In genomic region chr9:132160802-132161742, GRCh38 we compare ENCODE assay signal across 8 cellular contexts. TPM values are rescaled to one million over a fixed set of nuclear protein-coding genes. Genes with fewer than 3 reads are reported as not detected.
DNase-seq lines count a peak whose midpoint lies in the region; ATAC-seq and TF ChIP-seq lines count a peak whose summit lies in the region.

No MANE protein-coding gene starts in this region.

- H3K27me3 ChIP-seq in CD4-positive, CD25-positive, alpha-beta regulatory T cell (ENCODE audit: control insufficient read depth, insufficient read depth, low read length), result peaks cover 2% of the 10 kb centered on the region

- H3K9me3 ChIP-seq in CD4-positive, CD25-positive, alpha-beta regulatory T cell (ENCODE audit: control insufficient read depth in 2 of 2, low read length in 2 of 2), result no peaks in the 10 kb centered on the region

- peak overlapping the region in 2 of 3 donors; percentile 48 to 92 for H3K27ac Mint-ChIP-seq in CD4-positive, CD25-positive, alpha-beta regulatory T cell
- H3K27ac Mint-ChIP-seq in memory B cell, result peak overlapping the region; percentile 56

- peaks cover 0 to 18% (median 7%) of the 10 kb centered on the region in 4 donors for H3K4me1 Mint-ChIP-seq in CD4-positive, CD25-positive, alpha-beta regulatory T cell
- H3K4me1 Mint-ChIP-seq in memory B cell, result peaks cover 7% of the 10 kb centered on the region

- peaks cover 49% of the 10 kb centered on the region for H3K27me3 Mint-ChIP-seq in CD4-positive, CD25-positive, alpha-beta regulatory T cell
- H3K27me3 Mint-ChIP-seq in memory B cell, result peaks cover 18% of the 10 kb centered on the region

- peaks cover 25% of the 10 kb centered on the region for H3K4me1 ChIP-seq in CD4-positive, CD25-positive, alpha-beta regulatory T cell (ENCODE audit: control insufficient read depth, insufficient read depth, low read length, poor library complexity, severe bottlenecking)

- peak; percentile 33 to 84 (median 60) for DNase-seq in CD4-positive, CD25-positive, alpha-beta regulatory T cell
- DNase-seq in Jurkat, Clone E6-1 (ENCODE audit: low read depth, low spot score), result peak; percentile 88
- DNase-seq in cardiac fibroblast (ENCODE audit: low read depth in 2 of 2) (peak; percentile 72 to 77), memory B cell (ENCODE audit: low spot score in 2 of 2) (peak; percentile 40 to 41)
- DNase-seq in stimulated activated CD8-positive, alpha-beta memory T cell treated with anti-CD3 and anti-CD28 coated beads, Interleukin-2, amount 100 ng/mL, for 1 hour (ENCODE audit: low read depth in 2 of 2), result peak; percentile 16 to 31

- no peaks in the 10 kb centered on the region for H3K36me3 ChIP-seq in CD4-positive, CD25-positive, alpha-beta regulatory T cell (ENCODE audit: control insufficient read depth, insufficient read depth, low read length)

- TF ChIP-seq CTCF in VCaP (conservative IDR thresholded peaks at IDR 0.05) (no peak), cardiac fibroblast (IDR thresholded peaks at IDR 0.05; ENCODE audit: low read depth, low read length) (no peak)

- peak; percentile 66 to 77 for ATAC-seq in CD4-positive, CD25-positive, alpha-beta regulatory T cell (ENCODE audit: low read depth in 2 of 2)
- ATAC-seq in memory B cell (ENCODE audit: low read depth), result peak; percentile 83
- ATAC-seq in GM19023 (IDR thresholded peaks at IDR 0.05; ENCODE audit: unreplicated experiment), result no peak
- ATAC-seq in HG03095 (IDR thresholded peaks at IDR 0.05; ENCODE audit: unreplicated experiment), result no peak

- peak overlapping the region; percentile 55 for H3K4me3 ChIP-seq in CD4-positive, CD25-positive, alpha-beta regulatory T cell (ENCODE audit: low read depth, low read length)
- H3K4me3 ChIP-seq in Jurkat, Clone E6-1 (ENCODE audit: low read length), result peak overlapping the region; percentile 68
- H3K4me3 ChIP-seq in cardiac fibroblast (replicated peaks in 1 of 2; ENCODE audit: low read depth in 2 of 2, low read length in 2 of 2), result peak overlapping the region; percentile 52 to 59

- no peak overlapping the region for H3K27ac ChIP-seq in CD4-positive, CD25-positive, alpha-beta regulatory T cell (ENCODE audit: insufficient read depth, low read length, poor library complexity, severe bottlenecking)
- H3K27ac ChIP-seq in VCaP, result peak overlapping the region; percentile 61; the same call in 1 of the 2 replicates

- peaks cover 0 to 4% (median 0%) of the 10 kb centered on the region in 7 donors for H3K9me3 Mint-ChIP-seq in CD4-positive, CD25-positive, alpha-beta regulatory T cell
- H3K9me3 Mint-ChIP-seq in memory B cell, result no peaks in the 10 kb centered on the region

- no peaks in the 10 kb centered on the region for H3K36me3 Mint-ChIP-seq in CD4-positive, CD25-positive, alpha-beta regulatory T cell
- H3K36me3 Mint-ChIP-seq in memory B cell, result peaks cover 2% of the 10 kb centered on the region

- peak overlapping the region; percentile 95 to 100 (median 98) for H3K4me3 Mint-ChIP-seq in CD4-positive, CD25-positive, alpha-beta regulatory T cell
- peak overlapping the region; percentile 95 for H3K4me3 Mint-ChIP-seq in memory B cell

RNA-seq across cellular contexts. Expression of gene NTNG2, which starts 0.8 kb away (rescaled TPM):
- 14.7 TPM for total RNA-seq in CD4-positive, CD25-positive, alpha-beta regulatory T cell
- polyA plus RNA-seq in CD4-positive, CD25-positive, alpha-beta regulatory T cell, result 1 to 10 TPM in 2 of 4 donors, under 1 TPM in 2; 0.50 to 1.2 (median 1.1) TPM
- 3.5 TPM for polyA plus RNA-seq in Jurkat, Clone E6-1 (2012; ENCODE audit: insufficient read depth, insufficient read length)

Comparison
In these comparisons a context has a peak if more than half of its experiments do, and no peak if none do; other contexts are left out.
1. ATAC-seq: peak in CD4-positive, CD25-positive, alpha-beta regulatory T cell (2 of 2) and memory B cell (single experiment); none in GM19023 (single experiment) and HG03095 (single experiment).
2. DNase-seq: peak in every context shown above with its lines; median percentile 88 in Jurkat, Clone E6-1; 74 in cardiac fibroblast; 60 in CD4-positive, CD25-positive, alpha-beta regulatory T cell; 40 in memory B cell; 24 in stimulated activated CD8-positive, alpha-beta memory T cell treated with anti-CD3 and anti-CD28 coated beads, Interleukin-2, amount 100 ng/mL, for 1 hour.
3. Peak in every context shown above with its lines, with median percentiles within 50 percentile points of each other: H3K4me3 ChIP-seq.